ENCODE assay signal across 8 cellular contexts in the genomic region with DNA sequence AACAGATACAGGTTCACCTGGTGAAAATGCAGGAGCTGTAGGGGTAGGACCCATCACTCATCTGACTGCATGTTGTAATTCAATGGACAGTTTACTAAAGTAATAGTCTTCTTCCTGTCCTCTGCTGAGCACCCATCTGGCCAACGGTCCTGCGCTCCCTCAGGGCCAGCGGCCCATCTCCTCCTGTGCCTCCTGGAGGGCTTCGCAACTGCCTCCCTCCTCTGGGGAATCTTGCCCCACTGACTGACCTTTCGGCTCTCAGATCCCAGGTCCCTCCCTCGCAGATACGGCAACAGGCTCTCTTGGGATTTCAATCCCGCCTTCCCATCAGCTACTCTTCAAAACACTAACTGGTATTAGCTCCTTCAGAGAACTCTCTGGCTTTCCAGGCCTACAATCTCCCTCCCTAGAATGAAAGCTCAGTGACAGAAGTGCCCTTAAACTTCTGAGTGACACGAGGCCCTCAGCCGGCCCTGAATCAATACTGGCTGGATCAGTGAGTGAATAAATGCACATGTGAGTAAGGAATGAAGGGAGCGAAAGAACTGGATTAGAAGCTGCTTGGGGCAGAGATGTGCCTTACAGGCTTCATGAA. TPM values are rescaled to one million over a fixed set of nuclear protein-coding genes. Genes with fewer than 3 reads are reported as not detected.
DNase-seq lines count a peak whose midpoint lies in the region; ATAC-seq and TF ChIP-seq lines count a peak whose summit lies in the region.

No MANE protein-coding gene starts in this region.

- peak overlapping the region; percentile 98 for H3K4me2 ChIP-seq in OCI-LY7 (ENCODE audit: low read length)

- H3K36me3 ChIP-seq in GM06990 (ENCODE audit: control insufficient read depth, insufficient read depth, low read length) (no peaks in the 10 kb centered on the region), OCI-LY7 (ENCODE audit: insufficient read depth, low read length) (no peaks in the 10 kb centered on the region)

- DNase-seq in GM06990 (ENCODE audit: extremely low read depth, insufficient read length): no peak
- DNase-seq in OCI-LY7 (ENCODE audit: low spot score): no peak
- DNase-seq in endothelial cell (ENCODE audit: low spot score): no peak
- DNase-seq in retina: peak; percentile 48
- DNase-seq in NCI-H128 (lab: John Stamatoyannopoulos, UW; ENCODE audit: unreplicated experiment): no peak
- DNase-seq in SIG-M5 (lab: John Stamatoyannopoulos, UW): no peak

- peaks cover 7% of the 10 kb centered on the region for H3K27me3 Mint-ChIP-seq in endothelial cell (ENCODE audit: unreplicated experiment)

- CTCF ChIA-PET in OCI-LY7 (lab: Charles Lee; ENCODE audit: unreplicated experiment): interaction anchor here (0.6 to 2.2 kb wide), 2 partner anchors 23 to 109 kb away, joined by 5 read pairs; no protein-coding TSS in a partner anchor

- no TSS peak for BruUV-seq in OCI-LY7 (replicated peaks; lab: Mats Ljungman, UMichigan)

- peaks cover 14% of the 10 kb centered on the region for H3K4me1 ChIP-seq in OCI-LY7 (ENCODE audit: insufficient read depth, low read length, poor library complexity, severe bottlenecking)

- H3K9me3 Mint-ChIP-seq in endothelial cell (ENCODE audit: unreplicated experiment): no peaks in the 10 kb centered on the region

- H3K4me1 Mint-ChIP-seq in endothelial cell (ENCODE audit: unreplicated experiment): peaks cover 14% of the 10 kb centered on the region

- H3K4me3 Mint-ChIP-seq in endothelial cell (ENCODE audit: unreplicated experiment): peak overlapping the region; percentile 94

- ATAC-seq in HG02588 (IDR thresholded peaks at IDR 0.05; ENCODE audit: unreplicated experiment) (no peak), HG03342 (IDR thresholded peaks at IDR 0.05; ENCODE audit: unreplicated experiment) (no peak)

- H3K27me3 ChIP-seq in GM06990 (replicated peaks; ENCODE audit: control insufficient read depth, insufficient read depth, low read length): no peaks in the 10 kb centered on the region

- peak overlapping the region; percentile 24 for H3K27ac Mint-ChIP-seq in endothelial cell (ENCODE audit: unreplicated experiment)

- intact Hi-C loops in OCI-LY7 (cut with micrococcal nuclease; ENCODE audit: unreplicated experiment): no loop called here

- H3K4me3 ChIP-seq in GM06990 (replicated peaks; ENCODE audit: low read depth, low read length) (peak overlapping the region; percentile 85), OCI-LY7 (ENCODE audit: low read depth, low read length, poor library complexity, severe bottlenecking) (peak overlapping the region; percentile 87)

- H3K79me2 ChIP-seq in OCI-LY7 (ENCODE audit: insufficient read depth, low read depth, low read length): peaks cover 9% of the 10 kb centered on the region; the same call in 1 of the 2 replicates

- no peaks in the 10 kb centered on the region for H3K9me2 ChIP-seq in OCI-LY7 (ENCODE audit: insufficient read depth, low read length)

- no peak overlapping the region for H3K27ac ChIP-seq in OCI-LY7 (ENCODE audit: low read depth, low read length, poor library complexity, severe bottlenecking)

- no peaks in the 10 kb centered on the region for H3K9me3 ChIP-seq in OCI-LY7 (ENCODE audit: low read length)

- H4K20me1 ChIP-seq in OCI-LY7 (ENCODE audit: insufficient read depth, low read length): no peaks in the 10 kb centered on the region

- TF ChIP-seq CTCF in GM06990 (IDR thresholded peaks at IDR 0.05; ENCODE audit: insufficient read depth, low read length, poor library complexity, severe bottlenecking) (no peak), OCI-LY7 (conservative IDR thresholded peaks at IDR 0.05; ENCODE audit: low read length) (no peak), endothelial cell (IDR thresholded peaks at IDR 0.05; ENCODE audit: unreplicated experiment) (no peak)

- H3K36me3 Mint-ChIP-seq in endothelial cell (ENCODE audit: low read depth, unreplicated experiment): no peaks in the 10 kb centered on the region

- peak overlapping the region; percentile 76; the same call in 1 of the 2 replicates for H2AFZ ChIP-seq in OCI-LY7 (ENCODE audit: low read length)

- POLR2A ChIA-PET in OCI-LY7 (lab: Charles Lee): interaction anchor here (1.1 kb wide), 1 partner anchor 94 kb away, joined by 3 read pairs; the partner anchor contains the start of gene RASD1

RNA-seq across cellular contexts. Expression of gene PEMT, which starts 1.3 kb away (rescaled TPM):
- total RNA-seq in OCI-LY7 (2014; rRNA removed; shearing (Covaris generic)): 40.2 and 53.5 TPM in 2 replicates
- total RNA-seq in OCI-LY7 (2022) (27.3 and 32.8 TPM in 2 replicates), endothelial cell (ENCODE audit: unreplicated experiment) (29.7 TPM)
